Comparison of ENCODE assay signal across 8 cellular contexts in genomic region chr6:72616406-72617015, GRCh38. TPM values are rescaled to one million over a fixed set of nuclear protein-coding genes. Genes with fewer than 3 reads are reported as not detected.
A peak's percentile ranks its signal among the peaks of the same experiment; 100 is the strongest.
DNase-seq lines count a peak whose midpoint lies in the region; ATAC-seq, FAIRE-seq and TF ChIP-seq lines count a peak whose summit lies in the region.

No MANE protein-coding gene starts in this region.

- H3K9me3 ChIP-seq in gastroesophageal sphincter (no peaks in the 10 kb centered on the region), tibial artery (no peaks in the 10 kb centered on the region)

- 14 to 17% methylated on average over 3 of the region's 3 CpGs for WGBS in gastroesophageal sphincter (ENCODE audit: low coverage in 1 of 2), 2 donors

- peaks cover 0 to 24% (median 0%) of the 10 kb centered on the region in 3 donors for H3K4me1 ChIP-seq in gastroesophageal sphincter
- H3K4me1 ChIP-seq in tibial artery = peaks cover 0 to 16% (median 3%) of the 10 kb centered on the region in 4 donors

- TF ChIP-seq POLR2A in GM12892 (IDR thresholded peaks at IDR 0.05; ENCODE audit: low read depth, low read length) (no peak), gastroesophageal sphincter (IDR thresholded peaks at IDR 0.05) (no peak)

- no peak for ATAC-seq in gastroesophageal sphincter
- ATAC-seq in HG02588 (IDR thresholded peaks at IDR 0.05; ENCODE audit: unreplicated experiment) = no peak

- H3K4me3 ChIP-seq in gastroesophageal sphincter (no peak overlapping the region), tibial artery (no peak overlapping the region)

- H3K36me3 ChIP-seq in gastroesophageal sphincter (no peaks in the 10 kb centered on the region), tibial artery (no peaks in the 10 kb centered on the region)

- DNase-seq in AG20443 (ENCODE audit: low spot score) (peak; percentile 31), GM12892 (ENCODE audit: insufficient read length) (no peak), SHP77 treated with DMSO at 0.1 percent for 48 hours (lab: John Stamatoyannopoulos, UW) (peak; percentile 7), tibial artery (no peak), NCI-H2029 treated with DMSO at 0.1 percent for 48 hours (lab: John Stamatoyannopoulos, UW) (no peak), DMS153 treated with DMSO at 0.1 percent for 48 hours (lab: John Stamatoyannopoulos, UW; ENCODE audit: unreplicated experiment) (no peak)

- H3K27ac ChIP-seq in gastroesophageal sphincter = no peak overlapping the region
- H3K27ac ChIP-seq in tibial artery = no peak overlapping the region

- TF ChIP-seq EP300 in gastroesophageal sphincter (IDR thresholded peaks at IDR 0.05) = no peak

- TF ChIP-seq CTCF in gastroesophageal sphincter (IDR thresholded peaks at IDR 0.05) = peak; percentile 58 to 68 (median 63)
- peak; percentile 63 to 76 for TF ChIP-seq CTCF in tibial artery (IDR thresholded peaks at IDR 0.05)

- peaks cover under 1% of the 10 kb centered on the region for H3K27me3 ChIP-seq in gastroesophageal sphincter
- no peaks in the 10 kb centered on the region for H3K27me3 ChIP-seq in tibial artery

- intact Hi-C loops in tibial artery (cut with DNase I; ENCODE audit: low total_unique reads) = loop anchor here (5.0 kb wide), 1 partner anchor 516 kb away; no protein-coding TSS in a partner anchor

- FAIRE-seq in GM12892 (lab: Jason Lieb, UNC) = peak; percentile 21

RNA-seq across cellular contexts. Expression of gene KCNQ5, which starts 5.4 kb away (rescaled TPM):
- 3.7 TPM for polyA plus RNA-seq in GM12892 (2012; ENCODE audit: missing spikeins)
- 1 to 10 TPM in 3 of 4 donors, under 1 TPM in 1; 0.96 to 3.4 (median 1.5) TPM for total RNA-seq in gastroesophageal sphincter

Comparison
In these comparisons a context has a peak if more than half of its experiments do, and no peak if none do; other contexts are left out.
1. DNase-seq: peak in AG20443 (single experiment) and SHP77 treated with DMSO at 0.1 percent for 48 hours (single experiment); none in GM12892 (single experiment), tibial artery (0 of 2), NCI-H2029 treated with DMSO at 0.1 percent for 48 hours (single experiment) and DMS153 treated with DMSO at 0.1 percent for 48 hours (single experiment).